ENCODE assay signal across 29 cellular contexts in genomic region chr1:53702287-53702805, GRCh38. TPM values are rescaled to one million over a fixed set of nuclear protein-coding genes. Genes with fewer than 3 reads are reported as not detected.
"Had no signal": no experiment of that assay in that cellular context is flagged by ENCODE, and none has a peak within 500 bp of the region (broad histone marks: within the 10 kb centered on the region; RNA-seq: fewer than 3 reads in every experiment).

No MANE protein-coding gene starts in this region.

- H3K4me3 ChIP-seq: colonic mucosa, gastrocnemius medialis, hepatocyte, pancreas, right lobe of liver, stomach, thyroid gland, vagina had no signal

- H2AFZ ChIP-seq: hepatocyte had no signal

- H3K27ac ChIP-seq: colonic mucosa, epithelial cell of prostate, gastrocnemius medialis, hepatocyte, pancreas, right lobe of liver, stomach, thyroid gland, vagina had no signal

- H3K4me2 ChIP-seq: hepatocyte had no signal

- ATAC-seq: esophagus mucosa; gastrocnemius medialis; left colon; naive thymus-derived CD8-positive, alpha-beta T cell; pancreas; right lobe of liver; stimulated activated effector memory CD8-positive, alpha-beta T cell treated with anti-CD3 and anti-CD28 coated beads, Interleukin-12 subunit alpha, Interleukin-12 subunit beta, amount 100 ng/mL, for 72 hours had no signal

- H3K36me3 Mint-ChIP-seq: naive thymus-derived CD8-positive, alpha-beta T cell; stimulated activated effector memory CD8-positive, alpha-beta T cell treated with anti-CD3 and anti-CD28 coated beads, Interleukin-12 subunit alpha, Interleukin-12 subunit beta, amount 100 ng/mL, for 72 hours had no signal

- H3K4me1 Mint-ChIP-seq: stimulated activated effector memory CD8-positive, alpha-beta T cell treated with anti-CD3 and anti-CD28 coated beads, Interleukin-12 subunit alpha, Interleukin-12 subunit beta, amount 100 ng/mL, for 72 hours had no signal

- H3K36me3 ChIP-seq: colonic mucosa, gastrocnemius medialis, pancreas, right lobe of liver, stomach, thyroid gland, vagina had no signal

- H3K9me3 ChIP-seq: colonic mucosa, gastrocnemius medialis, pancreas, right lobe of liver, stomach, thyroid gland, vagina had no signal

- H3K4me3 Mint-ChIP-seq: dendritic cell treated with granulocyte-macrophage colony-stimulating factor and Interleukin-4, amounts not matched to agents 40 ng/mL and 50 ng/mL, for 4 days; endodermal cell; naive thymus-derived CD8-positive, alpha-beta T cell; stimulated activated effector memory CD8-positive, alpha-beta T cell treated with anti-CD3 and anti-CD28 coated beads, Interleukin-12 subunit alpha, Interleukin-12 subunit beta, amount 100 ng/mL, for 72 hours had no signal

- H3K9me3 Mint-ChIP-seq: dendritic cell treated with granulocyte-macrophage colony-stimulating factor and Interleukin-4, amounts not matched to agents 40 ng/mL and 50 ng/mL, for 4 days; endodermal cell; stimulated activated effector memory CD8-positive, alpha-beta T cell treated with anti-CD3 and anti-CD28 coated beads, Interleukin-12 subunit alpha, Interleukin-12 subunit beta, amount 100 ng/mL, for 72 hours had no signal

- H3K27ac Mint-ChIP-seq: dendritic cell treated with granulocyte-macrophage colony-stimulating factor and Interleukin-4, amounts not matched to agents 40 ng/mL and 50 ng/mL, for 4 days; endodermal cell; naive thymus-derived CD8-positive, alpha-beta T cell; stimulated activated effector memory CD8-positive, alpha-beta T cell treated with anti-CD3 and anti-CD28 coated beads, Interleukin-12 subunit alpha, Interleukin-12 subunit beta, amount 100 ng/mL, for 72 hours had no signal

- DNase-seq: colonic mucosa; effector CD8-positive, alpha-beta T cell; endodermal cell; foreskin fibroblast; gastrocnemius medialis; head of caudate nucleus; left colon; naive thymus-derived CD8-positive, alpha-beta T cell; occipital lobe; pancreas; retina; right lobe of liver; small intestine; stimulated activated CD4-positive, alpha-beta T cell treated with anti-CD3 and anti-CD28 coated beads, Interleukin-2, amount 100 ng/mL, for 24 hours; stimulated activated CD4-positive, alpha-beta T cell treated with anti-CD3 and anti-CD28 coated beads, Interleukin-4, amount 100 ng/mL, for 24 hours; stimulated activated naive CD4-positive, alpha-beta T cell treated with Interleukin-2 at 50 U/mL for 16 hours; stomach; thyroid gland; trophoblast cell had no signal

- H3K27me3 ChIP-seq: colonic mucosa, pancreas, right lobe of liver, thyroid gland, vagina had no signal

- H3K4me1 ChIP-seq: colonic mucosa, gastrocnemius medialis, pancreas, right lobe of liver, stomach had no signal

RNA-seq across cellular contexts. Expression of gene GLIS1, which starts 36.6 kb away (rescaled TPM):
- total RNA-seq: gastrocnemius medialis; lung microvascular endothelial cell; naive thymus-derived CD8-positive, alpha-beta T cell; occipital lobe; pulmonary artery endothelial cell; right lobe of liver; temporal lobe had no signal
- polyA plus RNA-seq: naive thymus-derived CD8-positive, alpha-beta T cell; neural cell had no signal
